8 cellular contexts compared by ENCODE assay signal in the genomic region with DNA sequence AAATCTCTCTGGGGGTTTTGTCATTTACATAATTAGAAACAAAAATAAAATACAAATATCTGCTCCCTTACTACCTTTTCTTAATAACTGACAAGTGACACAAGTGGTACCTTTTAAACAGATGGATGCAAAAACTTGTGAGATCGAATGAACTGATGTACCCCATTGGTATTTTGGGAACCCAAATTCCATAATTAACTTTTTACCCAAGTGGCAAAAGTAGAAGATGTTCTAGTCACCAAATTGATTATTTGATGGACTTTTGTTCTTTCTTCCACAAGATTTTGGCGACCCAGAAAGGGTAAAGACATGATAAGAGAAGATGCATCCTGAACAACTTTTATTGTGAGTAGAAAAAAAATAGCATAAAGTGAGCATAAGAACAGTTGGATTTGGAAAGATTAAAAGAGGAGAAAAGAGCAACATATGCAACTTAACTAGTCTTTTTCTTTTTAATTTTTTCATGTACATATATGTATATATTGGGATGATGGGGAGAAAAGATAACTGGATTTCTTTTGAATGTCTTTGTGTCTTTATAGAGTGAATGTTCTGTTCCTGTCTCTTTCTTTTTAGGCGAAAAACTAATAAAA.
DNase-seq lines count a peak whose midpoint lies in the region; ATAC-seq and TF ChIP-seq lines count a peak whose summit lies in the region.

No MANE protein-coding gene starts in this region.

- H3K27me3 Mint-ChIP-seq in activated T-cell treated with anti-CD3 and anti-CD28 coated beads, Interleukin-2, amount 50 U/mL, for 24 hours, result no peaks in the 10 kb centered on the region
- H3K27me3 Mint-ChIP-seq in WTC11 (ENCODE audit: low read depth), result no peaks in the 10 kb centered on the region

- no peaks in the 10 kb centered on the region for H3K9me3 Mint-ChIP-seq in activated T-cell treated with anti-CD3 and anti-CD28 coated beads, Interleukin-2, amount 50 U/mL, for 24 hours
- no peaks in the 10 kb centered on the region for H3K9me3 Mint-ChIP-seq in WTC11

- H3K9me3 ChIP-seq in iPS-20b (ENCODE audit: insufficient read depth, low read depth, low read length) (no peaks in the 10 kb centered on the region), thoracic aorta (no peaks in the 10 kb centered on the region)

- H3K27ac ChIP-seq in iPS-20b (ENCODE audit: low read length), result no peak overlapping the region
- no peak overlapping the region for H3K27ac ChIP-seq in thoracic aorta

- POLR2A ChIA-PET in WTC11 (lab: Charles Lee), result interaction anchor here (0.7 kb wide), 2 partner anchors 21 to 34 kb away, joined by 6 to 8 read pairs; no protein-coding TSS in a partner anchor

- H3K36me3 Mint-ChIP-seq in activated T-cell treated with anti-CD3 and anti-CD28 coated beads, Interleukin-2, amount 50 U/mL, for 24 hours (ENCODE audit: low read depth), result no peaks in the 10 kb centered on the region
- no peaks in the 10 kb centered on the region for H3K36me3 Mint-ChIP-seq in WTC11

- H3K27me3 ChIP-seq in iPS-20b (ENCODE audit: insufficient read depth, low read length) (peaks cover 12% of the 10 kb centered on the region), thoracic aorta (replicated peaks; ENCODE audit: insufficient read depth) (no peaks in the 10 kb centered on the region)

- no peak for TF ChIP-seq CTCF in WTC11 (IDR thresholded peaks at IDR 0.05)
- TF ChIP-seq CTCF in thoracic aorta (IDR thresholded peaks at IDR 0.05), result no peak

- H3K4me3 Mint-ChIP-seq in activated T-cell treated with anti-CD3 and anti-CD28 coated beads, Interleukin-2, amount 50 U/mL, for 24 hours, result peak overlapping the region; percentile 2
- H3K4me3 Mint-ChIP-seq in WTC11, result peak overlapping the region; percentile 46

- CTCF ChIA-PET in WTC11 (lab: Charles Lee), result interaction anchor here (0.6 to 1.5 kb wide), 3 partner anchors 35 to 274 kb away, joined by 3 to 4 read pairs (median 3); no protein-coding TSS in a partner anchor

- H3K4me1 Mint-ChIP-seq in activated T-cell treated with anti-CD3 and anti-CD28 coated beads, Interleukin-2, amount 50 U/mL, for 24 hours (ENCODE audit: low read depth), result peaks cover 7% of the 10 kb centered on the region
- H3K4me1 Mint-ChIP-seq in WTC11, result peaks cover 28% of the 10 kb centered on the region

- H3K9ac ChIP-seq in iPS-20b (ENCODE audit: low read depth, low read length), result no peak overlapping the region

- H3K27ac Mint-ChIP-seq in activated T-cell treated with anti-CD3 and anti-CD28 coated beads, Interleukin-2, amount 50 U/mL, for 24 hours, result no peak overlapping the region
- no peak overlapping the region for H3K27ac Mint-ChIP-seq in WTC11

- DNase-seq in activated T-cell treated with anti-CD3 and anti-CD28 coated beads, Interleukin-2, amount 50 U/mL, for 24 hours, result no peak
- DNase-seq in activated T-cell treated with anti-CD3 and anti-CD28 coated beads, Interleukin-2, amount 50 U/mL, for 1 hour, result no peak
- no peak for DNase-seq in WTC11 (ENCODE audit: low spot score)
- DNase-seq in thoracic aorta (ENCODE audit: low spot score), result no peak
- DNase-seq in HK-2 (ENCODE audit: unreplicated experiment), result no peak
- no peak for DNase-seq in GM03348 (ENCODE audit: low spot score)

- H3K4me3 ChIP-seq in iPS-20b (ENCODE audit: low read length) (peak overlapping the region; percentile 51; the same call in 1 of the 2 replicates), thoracic aorta (peak overlapping the region; percentile 80)

- ATAC-seq in WTC11 (no peak), thoracic aorta (ENCODE audit: insufficient number of reproducible peaks, low FRiP score, low read depth) (no peak), HG03039 (IDR thresholded peaks at IDR 0.05; ENCODE audit: unreplicated experiment) (no peak)

- H3K36me3 ChIP-seq in iPS-20b (ENCODE audit: insufficient read depth, low read depth, low read length) (no peaks in the 10 kb centered on the region), thoracic aorta (no peaks in the 10 kb centered on the region)

- H3K4me1 ChIP-seq in iPS-20b (ENCODE audit: insufficient read depth, low read length) (peaks cover 18% of the 10 kb centered on the region; the same call in 1 of the 2 replicates), thoracic aorta (ENCODE audit: control insufficient read depth in 1 of 2, low read depth in 2 of 2) (peaks cover 9 to 39% of the 10 kb centered on the region in 2 donors)

TF ChIP-seq in WTC11, 78 proteins besides CTCF, POLR2A, EP300 and RAD21 (continues in another document):
- TF ChIP-seq RELA (CRISPR knock-in tag; IDR thresholded peaks at IDR 0.05; ENCODE audit: borderline replicate concordance), result no peak
- no peak for TF ChIP-seq EMX1 (CRISPR knock-in tag; IDR thresholded peaks at IDR 0.05)
- TF ChIP-seq, protein P1, sequence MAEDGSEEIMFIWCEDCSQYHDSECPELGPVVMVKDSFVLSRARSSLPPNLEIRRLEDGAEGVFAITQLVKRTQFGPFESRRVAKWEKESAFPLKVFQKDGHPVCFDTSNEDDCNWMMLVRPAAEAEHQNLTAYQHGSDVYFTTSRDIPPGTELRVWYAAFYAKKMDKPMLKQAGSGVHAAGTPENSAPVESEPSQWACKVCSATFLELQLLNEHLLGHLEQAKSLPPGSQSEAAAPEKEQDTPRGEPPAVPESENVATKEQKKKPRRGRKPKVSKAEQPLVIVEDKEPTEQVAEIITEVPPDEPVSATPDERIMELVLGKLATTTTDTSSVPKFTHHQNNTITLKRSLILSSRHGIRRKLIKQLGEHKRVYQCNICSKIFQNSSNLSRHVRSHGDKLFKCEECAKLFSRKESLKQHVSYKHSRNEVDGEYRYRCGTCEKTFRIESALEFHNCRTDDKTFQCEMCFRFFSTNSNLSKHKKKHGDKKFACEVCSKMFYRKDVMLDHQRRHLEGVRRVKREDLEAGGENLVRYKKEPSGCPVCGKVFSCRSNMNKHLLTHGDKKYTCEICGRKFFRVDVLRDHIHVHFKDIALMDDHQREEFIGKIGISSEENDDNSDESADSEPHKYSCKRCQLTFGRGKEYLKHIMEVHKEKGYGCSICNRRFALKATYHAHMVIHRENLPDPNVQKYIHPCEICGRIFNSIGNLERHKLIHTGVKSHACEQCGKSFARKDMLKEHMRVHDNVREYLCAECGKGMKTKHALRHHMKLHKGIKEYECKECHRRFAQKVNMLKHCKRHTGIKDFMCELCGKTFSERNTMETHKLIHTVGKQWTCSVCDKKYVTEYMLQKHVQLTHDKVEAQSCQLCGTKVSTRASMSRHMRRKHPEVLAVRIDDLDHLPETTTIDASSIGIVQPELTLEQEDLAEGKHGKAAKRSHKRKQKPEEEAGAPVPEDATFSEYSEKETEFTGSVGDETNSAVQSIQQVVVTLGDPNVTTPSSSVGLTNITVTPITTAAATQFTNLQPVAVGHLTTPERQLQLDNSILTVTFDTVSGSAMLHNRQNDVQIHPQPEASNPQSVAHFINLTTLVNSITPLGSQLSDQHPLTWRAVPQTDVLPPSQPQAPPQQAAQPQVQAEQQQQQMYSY (CRISPR knock-in tag; IDR thresholded peaks at IDR 0.05), result no peak
- no peak for TF ChIP-seq NFE2L1 (CRISPR knock-in tag; IDR thresholded peaks at IDR 0.05)
- no peak for TF ChIP-seq SMAD4 (CRISPR knock-in tag; IDR thresholded peaks at IDR 0.05)
- TF ChIP-seq ZNF219 (CRISPR knock-in tag; IDR thresholded peaks at IDR 0.05; ENCODE audit: borderline replicate concordance), result no peak
- TF ChIP-seq, protein P2, sequence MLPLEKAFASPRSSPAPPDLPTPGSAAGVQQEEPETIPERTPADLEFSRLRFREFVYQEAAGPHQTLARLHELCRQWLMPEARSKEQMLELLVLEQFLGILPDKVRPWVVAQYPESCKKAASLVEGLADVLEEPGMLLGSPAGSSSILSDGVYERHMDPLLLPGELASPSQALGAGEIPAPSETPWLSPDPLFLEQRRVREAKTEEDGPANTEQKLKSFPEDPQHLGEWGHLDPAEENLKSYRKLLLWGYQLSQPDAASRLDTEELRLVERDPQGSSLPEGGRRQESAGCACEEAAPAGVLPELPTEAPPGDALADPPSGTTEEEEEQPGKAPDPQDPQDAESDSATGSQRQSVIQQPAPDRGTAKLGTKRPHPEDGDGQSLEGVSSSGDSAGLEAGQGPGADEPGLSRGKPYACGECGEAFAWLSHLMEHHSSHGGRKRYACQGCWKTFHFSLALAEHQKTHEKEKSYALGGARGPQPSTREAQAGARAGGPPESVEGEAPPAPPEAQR (CRISPR knock-in tag; IDR thresholded peaks at IDR 0.05), result no peak
- TF ChIP-seq ZNF671 (CRISPR knock-in tag; IDR thresholded peaks at IDR 0.05), result no peak
- TF ChIP-seq HMGA2 (CRISPR knock-in tag; IDR thresholded peaks at IDR 0.05), result no peak
- TF ChIP-seq, protein P3, sequence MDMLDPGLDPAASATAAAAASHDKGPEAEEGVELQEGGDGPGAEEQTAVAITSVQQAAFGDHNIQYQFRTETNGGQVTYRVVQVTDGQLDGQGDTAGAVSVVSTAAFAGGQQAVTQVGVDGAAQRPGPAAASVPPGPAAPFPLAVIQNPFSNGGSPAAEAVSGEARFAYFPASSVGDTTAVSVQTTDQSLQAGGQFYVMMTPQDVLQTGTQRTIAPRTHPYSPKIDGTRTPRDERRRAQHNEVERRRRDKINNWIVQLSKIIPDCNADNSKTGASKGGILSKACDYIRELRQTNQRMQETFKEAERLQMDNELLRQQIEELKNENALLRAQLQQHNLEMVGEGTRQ (CRISPR knock-in tag; IDR thresholded peaks at IDR 0.05), result no peak
- TF ChIP-seq, protein P4, sequence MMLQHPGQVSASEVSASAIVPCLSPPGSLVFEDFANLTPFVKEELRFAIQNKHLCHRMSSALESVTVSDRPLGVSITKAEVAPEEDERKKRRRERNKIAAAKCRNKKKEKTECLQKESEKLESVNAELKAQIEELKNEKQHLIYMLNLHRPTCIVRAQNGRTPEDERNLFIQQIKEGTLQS (CRISPR knock-in tag; conservative IDR thresholded peaks at IDR 0.05), result no peak
- TF ChIP-seq, protein P5, sequence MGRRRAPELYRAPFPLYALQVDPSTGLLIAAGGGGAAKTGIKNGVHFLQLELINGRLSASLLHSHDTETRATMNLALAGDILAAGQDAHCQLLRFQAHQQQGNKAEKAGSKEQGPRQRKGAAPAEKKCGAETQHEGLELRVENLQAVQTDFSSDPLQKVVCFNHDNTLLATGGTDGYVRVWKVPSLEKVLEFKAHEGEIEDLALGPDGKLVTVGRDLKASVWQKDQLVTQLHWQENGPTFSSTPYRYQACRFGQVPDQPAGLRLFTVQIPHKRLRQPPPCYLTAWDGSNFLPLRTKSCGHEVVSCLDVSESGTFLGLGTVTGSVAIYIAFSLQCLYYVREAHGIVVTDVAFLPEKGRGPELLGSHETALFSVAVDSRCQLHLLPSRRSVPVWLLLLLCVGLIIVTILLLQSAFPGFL (CRISPR knock-in tag; IDR thresholded peaks at IDR 0.05; ENCODE audit: borderline replicate concordance), result no peak
- TF ChIP-seq NR1H2 (CRISPR knock-in tag; IDR thresholded peaks at IDR 0.05), result no peak
- no peak for TF ChIP-seq NFATC4 (CRISPR knock-in tag; IDR thresholded peaks at IDR 0.05)
- TF ChIP-seq OVOL2 (CRISPR knock-in tag; IDR thresholded peaks at IDR 0.05; ENCODE audit: borderline replicate concordance), result no peak
